Comparison of ENCODE assay signal across 25 cellular contexts in genomic region chr2:86235196-86235980, GRCh38. TPM values are rescaled to one million over a fixed set of nuclear protein-coding genes. Genes with fewer than 3 reads are reported as not detected.
A peak's percentile ranks its signal among the peaks of the same experiment; 100 is the strongest.
DNase-seq lines count a peak whose midpoint lies in the region; ATAC-seq and TF ChIP-seq lines count a peak whose summit lies in the region.
"Had no signal": no experiment of that assay in that cellular context is flagged by ENCODE, and none has a peak within 500 bp of the region (broad histone marks: within the 10 kb centered on the region; RNA-seq: fewer than 3 reads in every experiment).

No MANE protein-coding gene starts in this region.

- H3K4me3 Mint-ChIP-seq in glutamatergic neuron (ENCODE audit: unreplicated experiment): no peak overlapping the region
- H3K4me3 Mint-ChIP-seq: activated CD8-positive, alpha-beta memory T cell treated with anti-CD3 and anti-CD28 coated beads, Interleukin-2, amount 10 ng/mL, durations not matched to agents 7 days and 5 days; CD8-positive, alpha-beta T cell had no signal

- H3K4me1 ChIP-seq in gastrocnemius medialis: peaks cover 7 to 13% of the 10 kb centered on the region in 2 donors

- H3K27ac Mint-ChIP-seq in glutamatergic neuron (ENCODE audit: unreplicated experiment): peak overlapping the region; percentile 23
- H3K27ac Mint-ChIP-seq: activated CD8-positive, alpha-beta memory T cell treated with anti-CD3 and anti-CD28 coated beads, Interleukin-2, amount 10 ng/mL, durations not matched to agents 7 days and 5 days; CD8-positive, alpha-beta T cell; progenitor cell of endocrine pancreas had no signal

- no peaks in the 10 kb centered on the region for H3K27me3 Mint-ChIP-seq in glutamatergic neuron (ENCODE audit: unreplicated experiment)
- H3K27me3 Mint-ChIP-seq: progenitor cell of endocrine pancreas had no signal

- H3K4me3 ChIP-seq in gastrocnemius medialis: no peak overlapping the region
- H3K4me3 ChIP-seq: dorsolateral prefrontal cortex, SK-N-MC, testis had no signal

- intact Hi-C loops in gastrocnemius medialis (cut with DNase I; ENCODE audit: low total_unique reads): no loop called here

- H3K27me3 ChIP-seq in gastrocnemius medialis: no peaks in the 10 kb centered on the region
- H3K27me3 ChIP-seq: dorsolateral prefrontal cortex, testis had no signal

- H3K4me1 Mint-ChIP-seq in glutamatergic neuron (ENCODE audit: low read depth, unreplicated experiment): peaks cover 19% of the 10 kb centered on the region

- no peaks in the 10 kb centered on the region for H3K36me3 ChIP-seq in gastrocnemius medialis
- H3K36me3 ChIP-seq: neutrophil had no signal

- no peak for TF ChIP-seq POLR2A in gastrocnemius medialis (IDR thresholded peaks at IDR 0.05)

- H3K9me3 ChIP-seq in gastrocnemius medialis: no peaks in the 10 kb centered on the region
- H3K9me3 ChIP-seq: neutrophil, testis had no signal

- peaks cover 12% of the 10 kb centered on the region for H3K9me3 Mint-ChIP-seq in glutamatergic neuron (ENCODE audit: unreplicated experiment)
- H3K9me3 Mint-ChIP-seq: CD8-positive, alpha-beta T cell had no signal

- peak overlapping the region in 3 of 4 donors; percentile 23 to 66 (median 31) for H3K27ac ChIP-seq in gastrocnemius medialis
- H3K27ac ChIP-seq: neutrophil, RWPE1, SK-N-MC, testis had no signal

- DNase-seq in SK-MEL-5 (ENCODE audit: low read depth, low spot score): peak; percentile 85
- DNase-seq in glutamatergic neuron: no peak
- DNase-seq in mesenteric fat pad (ENCODE audit: low spot score): peak; percentile 35
- DNase-seq in gastrocnemius medialis: no peak
- no peak for DNase-seq in SW480 (ENCODE audit: low spot score)
- DNase-seq in dermis blood vessel endothelial cell: no peak
- DNase-seq in NCI-H526 treated with DMSO at 0.1 percent for 48 hours (lab: John Stamatoyannopoulos, UW): no peak
- DNase-seq: activated CD8-positive, alpha-beta memory T cell treated with anti-CD3 and anti-CD28 coated beads, Interleukin-2, amount 10 ng/mL, durations not matched to agents 7 days and 5 days; activated naive CD4-positive, alpha-beta T cell; CD8-positive, alpha-beta T cell; cerebellar nuclear complex; DMS 273 treated with DMSO at 0.1 percent for 48 hours; dorsolateral prefrontal cortex; GOT3; mesenchymal stem cell; NCI-H146; OCI-M1; small intestine; stimulated activated naive CD4-positive, alpha-beta T cell treated with Interleukin-2 at 50 U/mL for 16 hours; testis had no signal

- TF ChIP-seq CTCF in glutamatergic neuron (IDR thresholded peaks at IDR 0.05; ENCODE audit: partially characterized antibody, unreplicated experiment) (no peak), gastrocnemius medialis (IDR thresholded peaks at IDR 0.05 in 4 of 5, conservative IDR thresholded peaks at IDR 0.05 in 1 of 5) (no peak)

- ATAC-seq in gastrocnemius medialis: peak in 1 of 2 donors; percentile 91
- ATAC-seq: activated CD8-positive, alpha-beta memory T cell treated with anti-CD3 and anti-CD28 coated beads, Interleukin-2, amount 10 ng/mL, durations not matched to agents 7 days and 5 days; CD8-positive, alpha-beta T cell; left lobe of liver had no signal

- in situ Hi-C loops in SK-MEL-5 (cut with HindIII; ENCODE audit: low pct_unique_long_range_greater_than_20kb, low sequenced_read_pairs) (no loop called here), gastrocnemius medialis (cut with MboI; ENCODE audit: low sequenced_read_pairs in 4 of 4) (loop anchor here in 1 of 4 donors (10.0 kb wide), 1 partner anchor 129 kb away; no protein-coding TSS in a partner anchor)

- peaks cover 7% of the 10 kb centered on the region for H3K36me3 Mint-ChIP-seq in glutamatergic neuron (ENCODE audit: unreplicated experiment)
- H3K36me3 Mint-ChIP-seq: CD8-positive, alpha-beta T cell had no signal

RNA-seq across cellular contexts. Expression of gene MRPL35, which starts 36.1 kb away (rescaled TPM):
- 186 and 193 TPM in 2 replicates for total RNA-seq in SK-MEL-5 (2014; rRNA removed; shearing (Covaris generic))
- 157 and 170 TPM in 2 replicates for polyA plus RNA-seq in SK-MEL-5 (2015; cell fraction: cytosol; rRNA removed)
- polyA plus RNA-seq in SK-MEL-5 (2015; cell fraction: nucleus; rRNA removed): 111 and 148 TPM in 2 replicates
- total RNA-seq in glutamatergic neuron (ENCODE audit: unreplicated experiment) (32.3 TPM), mesenteric fat pad (30.9 TPM), gastrocnemius medialis (10 to 100 TPM; 22.2 to 62.3 (median 38.8) TPM), dermis blood vessel endothelial cell (43.2 and 63.1 TPM in 2 replicates)

RNA-seq across cellular contexts. Expression of gene IMMT, which starts 40.1 kb away (rescaled TPM):
- 116 and 145 TPM in 2 replicates for total RNA-seq in SK-MEL-5 (2014; rRNA removed; shearing (Covaris generic))
- polyA plus RNA-seq in SK-MEL-5 (2015; cell fraction: cytosol; rRNA removed): 168 and 215 TPM in 2 replicates
- 139 and 144 TPM in 2 replicates for polyA plus RNA-seq in SK-MEL-5 (2015; cell fraction: nucleus; rRNA removed)
- 124 TPM for total RNA-seq in glutamatergic neuron (ENCODE audit: unreplicated experiment)
- 85.2 TPM for total RNA-seq in mesenteric fat pad
- 100 to 1,000 TPM in 3 of 4 donors, 10 to 100 TPM in 1; 83.5 to 153 (median 127) TPM for total RNA-seq in gastrocnemius medialis
- 58.5 and 91.5 TPM in 2 replicates for total RNA-seq in dermis blood vessel endothelial cell

Comparison
In these comparisons a context has a peak if more than half of its experiments do, and no peak if none do; other contexts are left out.
1. DNase-seq: peak in SK-MEL-5 (single experiment) and mesenteric fat pad (single experiment); none in glutamatergic neuron (single experiment), gastrocnemius medialis (0 of 2), SW480 (single experiment), dermis blood vessel endothelial cell (single experiment) and NCI-H526 treated with DMSO at 0.1 percent for 48 hours (single experiment).